Comparison of ENCODE assay signal across 24 cellular contexts in the genomic region with DNA sequence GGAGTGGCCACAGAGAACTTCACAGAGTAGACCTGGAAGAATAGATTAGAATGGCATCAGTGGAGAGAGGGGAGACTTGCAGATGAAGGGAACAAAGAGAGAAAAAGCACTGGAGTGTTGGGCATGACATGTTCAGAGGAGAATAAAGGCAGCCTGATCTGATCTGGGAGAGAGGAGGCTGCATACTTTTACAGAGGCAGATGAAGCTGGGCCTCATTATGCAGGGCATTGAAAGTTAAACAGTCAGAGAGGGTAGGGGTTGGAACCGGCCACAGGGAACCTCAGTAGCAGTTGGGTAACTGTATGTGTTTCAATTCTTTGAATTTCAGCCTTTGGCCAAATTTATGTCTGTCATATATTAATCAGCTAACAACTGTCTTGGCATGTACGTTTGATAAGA.
DNase-seq lines count a peak whose midpoint lies in the region; ATAC-seq and TF ChIP-seq lines count a peak whose summit lies in the region.
"Had no signal": no experiment of that assay in that cellular context is flagged by ENCODE, and none has a peak within 500 bp of the region (broad histone marks: within the 10 kb centered on the region; RNA-seq: fewer than 3 reads in every experiment).

No MANE protein-coding gene starts in this region.

- no TSS peak for BruUV-seq in MCF 10A (replicated peaks; lab: Mats Ljungman, UMichigan)

- peak overlapping the region; percentile 86 for H3K27ac Mint-ChIP-seq in MCF 10A (ENCODE audit: low read depth, unreplicated experiment)
- H3K27ac Mint-ChIP-seq in activated CD8-positive, alpha-beta T cell treated with anti-CD3 and anti-CD28 coated beads for 36 hours: no peak overlapping the region
- H3K27ac Mint-ChIP-seq: activated CD4-positive, alpha-beta T cell treated with anti-CD3 and anti-CD28 coated beads, Interleukin-2, amount 10 ng/mL, durations not matched to agents 7 days and 5 days; activated naive CD4-positive, alpha-beta T cell treated with anti-CD3 and anti-CD28 coated beads, Interleukin-2, amount 50 U/mL, for 24 hours; activated T-helper 1 cell treated with anti-CD3 and anti-CD28 coated beads, Interleukin-12 subunit alpha, Interleukin-12 subunit beta, Interleukin-2, Interleukin-4 antibody, amounts not matched to agents 30 ng/mL and 10 ng/mL and 1 ng/mL, durations not matched to agents 14 hours and 24 hours and 36 hours had no signal

- no peak overlapping the region for H3K27ac ChIP-seq in iPS-20b (ENCODE audit: low read length)
- peak overlapping the region; percentile 79 to 84 (median 80) for H3K27ac ChIP-seq in sigmoid colon
- H3K27ac ChIP-seq: parathyroid adenoma, right lobe of liver, RWPE1 had no signal

- H3K4me1 ChIP-seq in HAP-1 (peaks cover 51% of the 10 kb centered on the region), iPS-20b (ENCODE audit: insufficient read depth, low read length) (peaks cover 24% of the 10 kb centered on the region), sigmoid colon (peaks cover 0 to 47% (median 14%) of the 10 kb centered on the region in 4 donors)
- H3K4me1 ChIP-seq: parathyroid adenoma, right lobe of liver had no signal

- H3K9me3 ChIP-seq in HAP-1: 0 out of 2 replicates have a peak, but pooled peaks cover 2% of the 10 kb centered on the region
- H3K9me3 ChIP-seq in iPS-20b (ENCODE audit: insufficient read depth, low read depth, low read length): no peaks in the 10 kb centered on the region
- no peaks in the 10 kb centered on the region for H3K9me3 ChIP-seq in sigmoid colon
- H3K9me3 ChIP-seq: right lobe of liver, SK-N-SH had no signal

- WGBS in sigmoid colon, 2 donors: 19 to 70% methylated on average over 2 of the region's 2 CpGs

- H3K27me3 ChIP-seq in HAP-1 (ENCODE audit: low read depth) (no peaks in the 10 kb centered on the region), iPS-20b (ENCODE audit: insufficient read depth, low read length) (no peaks in the 10 kb centered on the region), sigmoid colon (no peaks in the 10 kb centered on the region)
- H3K27me3 ChIP-seq: right lobe of liver had no signal

- TF ChIP-seq POLR2A in sigmoid colon (IDR thresholded peaks at IDR 0.05): no peak

- no peak overlapping the region for H3K4me3 ChIP-seq in HAP-1
- H3K4me3 ChIP-seq in iPS-20b (ENCODE audit: low read length): no peak overlapping the region
- H3K4me3 ChIP-seq in sigmoid colon: no peak overlapping the region
- H3K4me3 ChIP-seq: K562, right lobe of liver had no signal

- no peaks in the 10 kb centered on the region for H3K36me3 ChIP-seq in HAP-1 (replicated peaks)
- no peaks in the 10 kb centered on the region for H3K36me3 ChIP-seq in iPS-20b (ENCODE audit: insufficient read depth, low read depth, low read length)
- H3K36me3 ChIP-seq in sigmoid colon: no peaks in the 10 kb centered on the region
- H3K36me3 ChIP-seq: right lobe of liver had no signal

- DNase-seq in HAP-1 (ENCODE audit: low spot score in 2 of 2) (peak; percentile 26 to 29), MCF 10A (ENCODE audit: unreplicated experiment) (no peak), sigmoid colon (no peak), D341Med (ENCODE audit: low spot score) (no peak), globus pallidus (ENCODE audit: low spot score) (no peak), OCI-M2 (lab: John Stamatoyannopoulos, UW; ENCODE audit: unreplicated experiment) (no peak)
- DNase-seq in activated CD8-positive, alpha-beta T cell treated with anti-CD3 and anti-CD28 coated beads for 36 hours: no peak
- DNase-seq: activated CD4-positive, alpha-beta T cell treated with anti-CD3 and anti-CD28 coated beads, Interleukin-2, amount 10 ng/mL, durations not matched to agents 7 days and 5 days; DMS153; effector memory CD8-positive, alpha-beta T cell; GDM1; natural killer cell; NCI-H1436; NCI-H2171 treated with DMSO at 0.1 percent for 48 hours; NCI-H526; right lobe of liver; SK-N-SH; T-helper 2 cell had no signal

- no peaks in the 10 kb centered on the region for H3K36me3 Mint-ChIP-seq in MCF 10A (ENCODE audit: insufficient read depth, unreplicated experiment)
- H3K36me3 Mint-ChIP-seq in activated CD8-positive, alpha-beta T cell treated with anti-CD3 and anti-CD28 coated beads for 36 hours (ENCODE audit: low read depth): peaks cover 10% of the 10 kb centered on the region
- H3K36me3 Mint-ChIP-seq: natural killer cell had no signal

- TF ChIP-seq CTCF in MCF 10A (IDR thresholded peaks at IDR 0.05; ENCODE audit: unreplicated experiment): no peak
- TF ChIP-seq CTCF in sigmoid colon (IDR thresholded peaks at IDR 0.05): no peak
- no peak for TF ChIP-seq CTCF in activated CD8-positive, alpha-beta T cell treated with anti-CD3 and anti-CD28 coated beads for 36 hours (IDR thresholded peaks at IDR 0.05)

- no peaks in the 10 kb centered on the region for H3K27me3 Mint-ChIP-seq in MCF 10A (ENCODE audit: insufficient read depth, unreplicated experiment)
- no peaks in the 10 kb centered on the region for H3K27me3 Mint-ChIP-seq in activated CD8-positive, alpha-beta T cell treated with anti-CD3 and anti-CD28 coated beads for 36 hours
- H3K27me3 Mint-ChIP-seq: activated CD4-positive, alpha-beta T cell treated with anti-CD3 and anti-CD28 coated beads, Interleukin-2, amount 10 ng/mL, durations not matched to agents 7 days and 5 days; activated naive CD4-positive, alpha-beta T cell treated with anti-CD3 and anti-CD28 coated beads, Interleukin-2, amount 50 U/mL, for 24 hours; effector memory CD8-positive, alpha-beta T cell had no signal

- H3K9ac ChIP-seq in iPS-20b (ENCODE audit: low read depth, low read length): peak overlapping the region; percentile 37; the same call in 1 of the 2 replicates
- H3K9ac ChIP-seq: parathyroid adenoma, SK-N-SH had no signal

- ATAC-seq in activated CD8-positive, alpha-beta T cell treated with anti-CD3 and anti-CD28 coated beads for 36 hours: no peak
- ATAC-seq: effector memory CD8-positive, alpha-beta T cell; K562; natural killer cell; right lobe of liver had no signal

- no peak for TF ChIP-seq EP300 in sigmoid colon (IDR thresholded peaks at IDR 0.05)

- CTCF ChIA-PET in MCF 10A (lab: Yijun Ruan, JAX): interaction anchor here (0.6 to 0.7 kb wide), 2 partner anchors 17 to 385 kb away, joined by 3 to 4 read pairs; no protein-coding TSS in a partner anchor
- CTCF ChIA-PET in activated CD8-positive, alpha-beta T cell treated with anti-CD3 and anti-CD28 coated beads for 36 hours (lab: Charles Lee): no interaction called here

- H3K9me3 Mint-ChIP-seq in MCF 10A (ENCODE audit: unreplicated experiment): no peaks in the 10 kb centered on the region
- no peaks in the 10 kb centered on the region for H3K9me3 Mint-ChIP-seq in activated CD8-positive, alpha-beta T cell treated with anti-CD3 and anti-CD28 coated beads for 36 hours
- H3K9me3 Mint-ChIP-seq: activated CD4-positive, alpha-beta T cell treated with anti-CD3 and anti-CD28 coated beads, Interleukin-2, amount 10 ng/mL, durations not matched to agents 7 days and 5 days; activated naive CD4-positive, alpha-beta T cell treated with anti-CD3 and anti-CD28 coated beads, Interleukin-2, amount 50 U/mL, for 24 hours; activated T-helper 1 cell treated with anti-CD3 and anti-CD28 coated beads, Interleukin-12 subunit alpha, Interleukin-12 subunit beta, Interleukin-2, Interleukin-4 antibody, amounts not matched to agents 30 ng/mL and 10 ng/mL and 1 ng/mL, durations not matched to agents 14 hours and 24 hours and 36 hours; effector memory CD8-positive, alpha-beta T cell; natural killer cell had no signal

- intact Hi-C loops in MCF 10A (cut with micrococcal nuclease) (no loop called here), sigmoid colon (cut with DNase I) (no loop called here)
- intact Hi-C loops in activated CD8-positive, alpha-beta T cell treated with anti-CD3 and anti-CD28 coated beads for 36 hours (cut with micrococcal nuclease): no loop called here

- peak overlapping the region; percentile 16 for H3K4me3 Mint-ChIP-seq in MCF 10A (ENCODE audit: unreplicated experiment)
- no peak overlapping the region for H3K4me3 Mint-ChIP-seq in activated CD8-positive, alpha-beta T cell treated with anti-CD3 and anti-CD28 coated beads for 36 hours
- H3K4me3 Mint-ChIP-seq: activated CD4-positive, alpha-beta T cell treated with anti-CD3 and anti-CD28 coated beads, Interleukin-2, amount 10 ng/mL, durations not matched to agents 7 days and 5 days; activated naive CD4-positive, alpha-beta T cell treated with anti-CD3 and anti-CD28 coated beads, Interleukin-2, amount 50 U/mL, for 24 hours; activated T-helper 1 cell treated with anti-CD3 and anti-CD28 coated beads, Interleukin-12 subunit alpha, Interleukin-12 subunit beta, Interleukin-2, Interleukin-4 antibody, amounts not matched to agents 30 ng/mL and 10 ng/mL and 1 ng/mL, durations not matched to agents 14 hours and 24 hours and 36 hours; effector memory CD8-positive, alpha-beta T cell; natural killer cell had no signal

- H3K4me1 Mint-ChIP-seq in MCF 10A (ENCODE audit: insufficient read depth, unreplicated experiment): peaks cover 16% of the 10 kb centered on the region
- peaks cover 28% of the 10 kb centered on the region for H3K4me1 Mint-ChIP-seq in activated CD8-positive, alpha-beta T cell treated with anti-CD3 and anti-CD28 coated beads for 36 hours (ENCODE audit: low read depth)

- POLR2A ChIA-PET in MCF 10A (lab: Yijun Ruan, JAX): interaction anchor here (0.7 to 5.3 kb wide), 3 partner anchors 58 to 581 kb away, joined by 3 to 55 read pairs (median 4); a partner anchor contains a TSS
- POLR2A ChIA-PET in activated CD8-positive, alpha-beta T cell treated with anti-CD3 and anti-CD28 coated beads for 36 hours (lab: Charles Lee): interaction anchor here (0.6 kb wide), 1 partner anchor 663 kb away, joined by 3 read pairs; no protein-coding TSS in a partner anchor

- in situ Hi-C loops in HAP-1 (cut with MboI; ENCODE audit: low sequenced_read_pairs): no loop called here

Comparison
In these comparisons a context has a peak if more than half of its experiments do, and no peak if none do; other contexts are left out.
1. DNase-seq: peak in HAP-1 (2 of 2); none in MCF 10A (single experiment), sigmoid colon (single experiment), D341Med (single experiment), activated CD8-positive, alpha-beta T cell treated with anti-CD3 and anti-CD28 coated beads for 36 hours (single experiment), globus pallidus (single experiment) and OCI-M2 (single experiment).